21 cellular contexts compared by ENCODE assay signal in genomic region chr1:155110381-155110780, GRCh38. TPM values are rescaled to one million over a fixed set of nuclear protein-coding genes. Genes with fewer than 3 reads are reported as not detected.
DNase-seq lines count a peak whose midpoint lies in the region; ATAC-seq and TF ChIP-seq lines count a peak whose summit lies in the region.
"Had no signal": no experiment of that assay in that cellular context is flagged by ENCODE, and none has a peak within 500 bp of the region (broad histone marks: within the 10 kb centered on the region; RNA-seq: fewer than 3 reads in every experiment).

No MANE protein-coding gene starts in this region.

- H3K27me3 ChIP-seq in hepatocyte: no peaks in the 10 kb centered on the region

- no peaks in the 10 kb centered on the region for H3K9me2 ChIP-seq in hepatocyte (replicated peaks; ENCODE audit: insufficient read depth)

- no peak overlapping the region for H3K4me3 ChIP-seq in hepatocyte
- H3K4me3 ChIP-seq: A549 had no signal

- H3K27ac ChIP-seq in hepatocyte: peak overlapping the region; percentile 16
- H3K27ac ChIP-seq: 22Rv1, A549 had no signal

- no peak overlapping the region for H2AFZ ChIP-seq in hepatocyte

- H3K4me2 ChIP-seq in hepatocyte: no peak overlapping the region
- H3K4me2 ChIP-seq: A549 had no signal

- no peaks in the 10 kb centered on the region for H3K36me3 ChIP-seq in hepatocyte (replicated peaks; ENCODE audit: insufficient read depth, low read depth)

- H3K9me3 ChIP-seq in hepatocyte (ENCODE audit: low read depth): no peaks in the 10 kb centered on the region
- H3K9me3 ChIP-seq: A549 had no signal

- no peak for ATAC-seq in GM21381 (IDR thresholded peaks at IDR 0.05; ENCODE audit: unreplicated experiment)
- ATAC-seq: A549, HepG2 had no signal

- H3K79me2 ChIP-seq in hepatocyte: no peaks in the 10 kb centered on the region

- POLR2A ChIA-PET in HEK293T (lab: Yijun Ruan, JAX): no interaction called here

- H3K4me1 ChIP-seq in hepatocyte (ENCODE audit: insufficient read depth): peaks cover 26% of the 10 kb centered on the region
- H3K4me1 ChIP-seq: A549 had no signal

- CTCF ChIA-PET in HEK293T (lab: Yijun Ruan, JAX): no interaction called here

- no peak for TF ChIP-seq CTCF in hepatocyte (IDR thresholded peaks at IDR 0.05; ENCODE audit: poor library complexity)

- H4K20me1 ChIP-seq in hepatocyte (ENCODE audit: insufficient read depth, poor library complexity, severe bottlenecking): no peaks in the 10 kb centered on the region

- 73% methylated on average over 8 of the region's 8 CpGs for WGBS in hepatocyte (ENCODE audit: low lambda C conversion rate, missing lambda C conversion rate)

- DNase-seq in NCI-H146 (lab: John Stamatoyannopoulos, UW) (peak; percentile 18), NCI-H146 treated with DMSO at 0.1 percent for 48 hours (lab: John Stamatoyannopoulos, UW; ENCODE audit: unreplicated experiment) (no peak), Ammon's horn (ENCODE audit: low spot score) (peak; percentile 48), HEK293T (ENCODE audit: extremely low spot score) (no peak), hepatocyte (ENCODE audit: low spot score) (no peak), AML-193 (lab: John Stamatoyannopoulos, UW) (no peak)
- DNase-seq: C1 segment of cervical spinal cord; CD4-positive, CD25-positive, alpha-beta regulatory T cell; CD8-positive, alpha-beta memory T cell; COR-L47; DMS153; DMS79 treated with DMSO at 0.1 percent for 48 hours; GF-D8; GOT3; H9 had no signal

TF ChIP-seq in HEK293T, 16 proteins besides CTCF, POLR2A, EP300 and RAD21:
- 0 out of 2 replicates have a peak, but pooled peaks have one; percentile 12 for TF ChIP-seq PKNOX1 (IDR thresholded peaks at IDR 0.05)
- TF ChIP-seq SP1 (IDR thresholded peaks at IDR 0.05): no peak
TF ChIP-seq in HEK293T: peak in this region for 1.

RNA-seq across cellular contexts. Expression of gene EFNA1, which starts 17.3 kb away (rescaled TPM):
- 78.7 and 94.8 TPM in 2 replicates for total RNA-seq in hepatocyte
- 137 and 172 TPM in 2 replicates for polyA plus RNA-seq in hepatocyte
- total RNA-seq: B cell had no signal
- polyA plus RNA-seq: IgD-negative memory B cell had no signal

RNA-seq across cellular contexts. Expression of gene SLC50A1, which starts 25.3 kb away (rescaled TPM):
- 75.3 and 88.6 TPM in 2 replicates for total RNA-seq in hepatocyte
- polyA plus RNA-seq in hepatocyte: 111 and 115 TPM in 2 replicates

RNA-seq across cellular contexts. Expression of gene DPM3, which starts 29.9 kb away (rescaled TPM):
- 94.2 and 121 TPM in 2 replicates for total RNA-seq in hepatocyte
- polyA plus RNA-seq in hepatocyte: 84.1 and 96.3 TPM in 2 replicates

RNA-seq across cellular contexts. Expression of gene EFNA3, which starts 31.7 kb away (rescaled TPM):
- 4.0 and 5.5 TPM in 2 replicates for total RNA-seq in hepatocyte
- 10.3 and 13.1 TPM in 2 replicates for polyA plus RNA-seq in hepatocyte

RNA-seq across cellular contexts. Expression of gene EFNA4, which starts 46.8 kb away (rescaled TPM):
- total RNA-seq in hepatocyte: 20.5 and 21.3 TPM in 2 replicates
- 16.3 and 18.1 TPM in 2 replicates for polyA plus RNA-seq in hepatocyte

Comparison
In these comparisons a context has a peak if more than half of its experiments do, and no peak if none do; other contexts are left out.
1. DNase-seq: peak in NCI-H146 (single experiment) and Ammon's horn (single experiment); none in NCI-H146 treated with DMSO at 0.1 percent for 48 hours (single experiment), HEK293T (single experiment), hepatocyte (single experiment) and AML-193 (0 of 2).